Comparison of ENCODE assay signal across 9 cellular contexts in the genomic region with DNA sequence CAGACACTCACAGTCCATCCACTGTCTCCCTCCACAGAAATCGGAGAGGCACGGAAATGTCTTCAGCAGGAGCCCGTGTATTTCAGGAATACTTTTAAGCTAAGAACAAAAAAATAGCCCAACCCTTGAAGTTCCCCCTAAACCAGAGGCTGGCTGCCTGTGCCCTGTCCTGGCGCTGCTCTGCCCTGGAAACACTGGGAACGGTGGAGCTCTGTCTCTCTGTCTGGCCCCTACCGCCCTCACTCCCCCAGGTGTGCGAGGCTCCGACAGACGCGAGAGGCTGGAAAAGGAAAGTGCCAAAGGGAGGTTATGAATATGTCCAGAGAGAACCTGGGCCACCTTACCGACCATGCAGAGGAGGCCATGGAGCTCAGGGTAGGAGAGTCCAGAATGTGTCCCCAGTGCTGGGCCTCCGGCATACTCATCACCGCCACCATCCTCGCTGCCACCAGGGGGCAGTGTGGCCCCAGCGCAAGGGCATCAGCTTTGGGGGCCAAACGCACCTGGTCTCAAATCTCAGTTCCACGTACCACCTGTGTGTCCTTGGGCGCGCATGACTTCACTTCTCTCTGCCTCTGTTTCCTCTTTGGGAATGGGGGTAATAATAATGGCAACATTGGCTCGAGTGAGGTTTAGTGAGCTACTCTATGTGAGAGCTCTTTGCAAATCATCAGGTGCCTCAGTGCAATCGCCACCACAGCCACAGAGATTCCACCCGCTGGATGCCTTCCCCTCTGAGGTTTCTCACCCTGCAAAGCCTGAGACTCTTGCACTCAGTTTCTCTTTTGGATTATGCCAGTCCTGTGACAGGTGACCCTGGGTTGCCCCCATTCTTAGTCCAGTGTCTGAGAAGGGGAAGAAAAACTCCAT. TPM values are rescaled to one million over a fixed set of nuclear protein-coding genes. Genes with fewer than 3 reads are reported as not detected.
A peak's percentile ranks its signal among the peaks of the same experiment; 100 is the strongest.
DNase-seq lines count a peak whose midpoint lies in the region; ATAC-seq, FAIRE-seq and TF ChIP-seq lines count a peak whose summit lies in the region.
"Had no signal": no experiment of that assay in that cellular context is flagged by ENCODE, and none has a peak within 500 bp of the region (broad histone marks: within the 10 kb centered on the region; RNA-seq: fewer than 3 reads in every experiment).

No MANE protein-coding gene starts in this region.

- H3K36me3 ChIP-seq in BLaER1 treated with 17β-estradiol and CSF1 and Interleukin-3, amounts not matched to agents 10 nM and 100 nM = no peaks in the 10 kb centered on the region
- H3K36me3 ChIP-seq in uterus = no peaks in the 10 kb centered on the region

- no peaks in the 10 kb centered on the region for H3K27me3 ChIP-seq in BLaER1 treated with 17β-estradiol and CSF1 and Interleukin-3, amounts not matched to agents 10 nM and 100 nM
- no peaks in the 10 kb centered on the region for H3K27me3 ChIP-seq in uterus

- H3K9ac ChIP-seq in BLaER1 treated with 17β-estradiol and CSF1 and Interleukin-3, amounts not matched to agents 10 nM and 100 nM = no peak overlapping the region

- no peaks in the 10 kb centered on the region for H3K9me3 ChIP-seq in BLaER1 treated with 17β-estradiol and CSF1 and Interleukin-3, amounts not matched to agents 10 nM and 100 nM (replicated peaks in 1 of 11)
- H3K9me3 ChIP-seq in uterus = no peaks in the 10 kb centered on the region

- peak; percentile 97 for TF ChIP-seq CTCF in progenitor cell of endocrine pancreas (IDR thresholded peaks at IDR 0.05; ENCODE audit: unreplicated experiment)
- peak; percentile 75 to 86 (median 80) for TF ChIP-seq CTCF in uterus (IDR thresholded peaks at IDR 0.05)

- no peak overlapping the region for H3K27ac ChIP-seq in BLaER1 treated with 17β-estradiol and CSF1 and Interleukin-3, amounts not matched to agents 10 nM and 100 nM
- no peak overlapping the region for H3K27ac ChIP-seq in uterus

- peak; percentile 5 for DNase-seq in RCC 7860 (ENCODE audit: low spot score)
- peak; percentile 67 for DNase-seq in activated effector memory CD4-positive, alpha-beta T cell treated with Interleukin-2 at 50 U/mL for 16 hours
- DNase-seq in head of caudate nucleus = peak; percentile 38 to 89 (median 76)
- DNase-seq in progenitor cell of endocrine pancreas (ENCODE audit: low spot score, unreplicated experiment) = peak; percentile 72
- DNase-seq in uterus = peak; percentile 51 to 64

- no peak for FAIRE-seq in RCC 7860 (lab: Jason Lieb, UNC)

- H4K20me1 ChIP-seq in BLaER1 treated with 17β-estradiol and CSF1 and Interleukin-3, amounts not matched to agents 10 nM and 100 nM = peaks cover 0 to 6% (median 0%) of the 10 kb centered on the region in 11 experiments; a peak in 2 of 22 replicates

- peak overlapping the region in 10 of 11 experiments; percentile 7 to 94 (median 38); a peak in 16 of 22 replicates for H3K4me2 ChIP-seq in BLaER1 treated with 17β-estradiol and CSF1 and Interleukin-3, amounts not matched to agents 10 nM and 100 nM

- H3K27ac Mint-ChIP-seq in progenitor cell of endocrine pancreas = no peak overlapping the region

- no peak for TF ChIP-seq POLR2A in uterus (IDR thresholded peaks at IDR 0.05)

- H3K4me1 Mint-ChIP-seq in progenitor cell of endocrine pancreas (ENCODE audit: low read depth) = peaks cover 1% of the 10 kb centered on the region

- H3K4me3 ChIP-seq in BLaER1 treated with 17β-estradiol and CSF1 and Interleukin-3, amounts not matched to agents 10 nM and 100 nM = no peak overlapping the region
- no peak overlapping the region for H3K4me3 ChIP-seq in uterus

- no peak overlapping the region for H3K4me3 Mint-ChIP-seq in progenitor cell of endocrine pancreas (ENCODE audit: low read depth)

- peak; percentile 49 for ATAC-seq in GM19324 (IDR thresholded peaks at IDR 0.05; ENCODE audit: low FRiP score, unreplicated experiment)
- no peak for ATAC-seq in GM18873 (IDR thresholded peaks at IDR 0.05; ENCODE audit: low FRiP score, unreplicated experiment)

- H3K9me3 Mint-ChIP-seq in progenitor cell of endocrine pancreas (ENCODE audit: low read depth) = no peaks in the 10 kb centered on the region

- peaks cover 46 to 52% (median 48%) of the 10 kb centered on the region in 10 experiments for H3K4me1 ChIP-seq in BLaER1 treated with 17β-estradiol and CSF1 and Interleukin-3, amounts not matched to agents 10 nM and 100 nM
- no peaks in the 10 kb centered on the region for H3K4me1 ChIP-seq in uterus

- peaks cover 45% of the 10 kb centered on the region for H3K27me3 Mint-ChIP-seq in progenitor cell of endocrine pancreas

- intact Hi-C loops in head of caudate nucleus (cut with DNase I) (no loop called here), uterus (cut with DNase I; ENCODE audit: low total_unique reads) (loop anchor here (5.0 kb wide), 1 partner anchor 102 kb away; the partner anchor contains the start of gene TPBGL)

- H3K36me3 Mint-ChIP-seq in progenitor cell of endocrine pancreas (ENCODE audit: insufficient read depth) = no peaks in the 10 kb centered on the region

RNA-seq across cellular contexts. Expression of gene SLCO2B1, which starts 10.4 kb away (rescaled TPM):
- 6.6 and 7.3 TPM in 2 replicates for total RNA-seq in progenitor cell of endocrine pancreas
- total RNA-seq in uterus = 10 to 100 TPM; 11.8 to 58.1 (median 31.8) TPM

RNA-seq across cellular contexts. Expression of gene OR2AT4, which starts 43.8 kb away (rescaled TPM):
- total RNA-seq in progenitor cell of endocrine pancreas (not detected in 2 replicates), uterus (not detected)
- total RNA-seq: M059J had no signal

Comparison
In these comparisons a context has a peak if more than half of its experiments do, and no peak if none do; other contexts are left out.
1. DNase-seq: peak in every context shown above with its lines; median percentile 76 in head of caudate nucleus; 72 in progenitor cell of endocrine pancreas; 67 in activated effector memory CD4-positive, alpha-beta T cell treated with Interleukin-2 at 50 U/mL for 16 hours; 58 in uterus; 5 in RCC 7860.